20 cellular contexts compared by ENCODE assay signal in the genomic region with DNA sequence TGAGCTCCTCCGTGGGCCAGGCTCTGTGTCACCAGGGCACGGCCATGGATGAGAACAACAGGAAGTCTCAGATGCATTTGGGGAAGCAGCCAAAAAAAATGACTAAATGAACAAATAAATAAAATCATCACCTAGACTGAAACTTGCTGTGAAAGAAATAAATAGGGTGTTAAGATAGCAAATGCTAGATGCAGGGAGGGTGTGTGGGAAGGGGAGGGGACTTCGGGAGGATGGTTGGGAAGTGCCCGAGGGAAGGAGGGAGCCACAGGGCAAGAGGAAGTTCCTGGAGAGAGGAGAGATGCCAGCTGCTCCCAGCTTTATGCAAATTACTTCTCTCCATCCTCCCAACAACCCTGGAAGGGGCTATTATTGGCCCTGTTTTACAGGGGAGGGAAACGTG.
DNase-seq lines count a peak whose midpoint lies in the region; ATAC-seq, FAIRE-seq and TF ChIP-seq lines count a peak whose summit lies in the region.
"Had no signal": no experiment of that assay in that cellular context is flagged by ENCODE, and none has a peak within 500 bp of the region (broad histone marks: within the 10 kb centered on the region; RNA-seq: fewer than 3 reads in every experiment).

No MANE protein-coding gene starts in this region.

- DNase-seq in DMS153 (lab: John Stamatoyannopoulos, UW) (peak; percentile 98), NCI-H1092 treated with DMSO at 0.1 percent for 48 hours (lab: John Stamatoyannopoulos, UW) (peak; percentile 54), NCI-H345 (lab: John Stamatoyannopoulos, UW) (peak; percentile 78), H1 (ENCODE audit: low read depth in 1 of 2, low spot score in 2 of 2) (no peak), uterus (no peak), inferior parietal cortex (ENCODE audit: extremely low spot score) (no peak), chondrocyte (ENCODE audit: low spot score) (no peak)
- DNase-seq: activated CD4-positive, alpha-beta T cell treated with anti-CD3 and anti-CD28 coated beads, Interleukin-2, amount 10 ng/mL, durations not matched to agents 7 days and 5 days; activated naive CD8-positive, alpha-beta T cell treated with anti-CD3 and anti-CD28 coated beads, Interleukin-2, amount 10 ng/mL, durations not matched to agents 7 days and 5 days; activated T-cell treated with anti-CD3 and anti-CD28 coated beads, Interleukin-2, amount 50 U/mL, for 24 hours; Caco-2; endodermal cell; foreskin fibroblast; KBM-7; NCI-H1930; stimulated activated CD4-positive, alpha-beta T cell treated with anti-CD3 and anti-CD28 coated beads, Interleukin-15, amount 100 ng/mL, for 24 hours; stimulated activated naive CD8-positive, alpha-beta T cell treated with anti-CD3 and anti-CD28 coated beads, Interleukin-15, amount 100 ng/mL, for 72 hours; upper lobe of right lung had no signal

- H3K4me3 Mint-ChIP-seq in chondrocyte (ENCODE audit: unreplicated experiment), result no peak overlapping the region
- H3K4me3 Mint-ChIP-seq: activated CD4-positive, alpha-beta T cell treated with anti-CD3 and anti-CD28 coated beads, Interleukin-2, amount 10 ng/mL, durations not matched to agents 7 days and 5 days; activated naive CD8-positive, alpha-beta T cell treated with anti-CD3 and anti-CD28 coated beads, Interleukin-2, amount 10 ng/mL, durations not matched to agents 7 days and 5 days; activated T-cell treated with anti-CD3 and anti-CD28 coated beads, Interleukin-2, amount 50 U/mL, for 24 hours; endodermal cell; nephron; stimulated activated naive CD8-positive, alpha-beta T cell treated with anti-CD3 and anti-CD28 coated beads, Interleukin-15, amount 100 ng/mL, for 72 hours had no signal

- no peaks in the 10 kb centered on the region for H4K20me1 ChIP-seq in H1 (replicated peaks in 1 of 2; ENCODE audit: control insufficient read depth in 1 of 2, insufficient read depth in 2 of 2, low read length in 2 of 2)

- H3K4me3 ChIP-seq in H1 (ENCODE audit: extremely low read depth in 1 of 4, insufficient read depth in 2 of 4, low read depth in 3 of 4, low read length in 4 of 4), result no peak overlapping the region
- no peak overlapping the region for H3K4me3 ChIP-seq in uterus
- H3K4me3 ChIP-seq: upper lobe of right lung had no signal

- H4K8ac ChIP-seq in H1 (ENCODE audit: extremely low read depth, insufficient read depth, low read length), result no peak overlapping the region

- no peak overlapping the region for H3K14ac ChIP-seq in H1 (ENCODE audit: insufficient read length)

- TF ChIP-seq CTCF in H1 (IDR thresholded peaks at IDR 0.05; ENCODE audit: control extremely low read depth in 1 of 3, insufficient read depth in 1 of 3, low read depth in 1 of 3, low read length in 3 of 3) (no peak), uterus (IDR thresholded peaks at IDR 0.05) (no peak), chondrocyte (IDR thresholded peaks at IDR 0.05) (no peak)

- H2AK5ac ChIP-seq in H1 (ENCODE audit: low read depth, low read length), result no peak overlapping the region

- H3K27ac ChIP-seq in H1 (ENCODE audit: low read depth, low read length) (no peak overlapping the region), uterus (no peak overlapping the region)
- H3K27ac ChIP-seq: upper lobe of right lung had no signal

- CTCF ChIA-PET in H1 (lab: Charles Lee; ENCODE audit: partially characterized antibody), result interaction anchor here (0.6 to 1.3 kb wide), 4 partner anchors 21 to 673 kb away, joined by 3 to 4 read pairs (median 3); no protein-coding TSS in a partner anchor

- ATAC-seq in GM21576 (IDR thresholded peaks at IDR 0.05; ENCODE audit: unreplicated experiment), result no peak
- ATAC-seq: stimulated activated naive CD8-positive, alpha-beta T cell treated with anti-CD3 and anti-CD28 coated beads, Interleukin-15, amount 100 ng/mL, for 72 hours; upper lobe of right lung had no signal

- no peak overlapping the region for H3K4me2 ChIP-seq in H1 (ENCODE audit: insufficient read depth in 1 of 2, low read depth in 2 of 2, low read length in 2 of 2)

- no peak overlapping the region for H3K4ac ChIP-seq in H1 (replicated peaks; ENCODE audit: insufficient read length, low read depth, low read length)

- H3K27me3 ChIP-seq in H1 (replicated peaks in 1 of 4; ENCODE audit: control insufficient read depth in 3 of 4, extremely low read depth in 1 of 4, insufficient read depth in 3 of 4, low read length in 3 of 4), result no peaks in the 10 kb centered on the region; a peak in 1 of 7 replicates
- no peaks in the 10 kb centered on the region for H3K27me3 ChIP-seq in uterus

- no peaks in the 10 kb centered on the region; the same call in 1 of the 2 replicates for H3K23me2 ChIP-seq in H1 (ENCODE audit: low read depth, low read length)

- H2BK5ac ChIP-seq in H1 (ENCODE audit: low read depth, low read length), result peak overlapping the region; percentile 75; the same call in 1 of the 2 replicates

- H2AFZ ChIP-seq in H1 (ENCODE audit: low read length), result no peak overlapping the region

- no peak overlapping the region for H3K9ac ChIP-seq in H1 (replicated peaks in 1 of 4; ENCODE audit: extremely low read depth in 1 of 4, low read depth in 3 of 4, low read length in 3 of 4)

- peak overlapping the region; percentile 61; the same call in 1 of the 2 replicates for H2BK12ac ChIP-seq in H1 (ENCODE audit: low read depth, low read length)

- H2BK15ac ChIP-seq in H1 (ENCODE audit: low read length), result 0 out of 2 replicates have a peak overlapping the region, but pooled peaks have one; percentile 67

- TF ChIP-seq POLR2A in H1 (IDR thresholded peaks at IDR 0.05; ENCODE audit: control extremely low read depth in 1 of 2, low read depth in 2 of 2, low read length in 2 of 2) (no peak), uterus (IDR thresholded peaks at IDR 0.05) (no peak)

- FAIRE-seq in H1 (lab: Jason Lieb, UNC), result no peak

- no peak overlapping the region for H3K23ac ChIP-seq in H1 (ENCODE audit: insufficient read length)

- H3K9me3 Mint-ChIP-seq in chondrocyte (ENCODE audit: low read depth), result no peaks in the 10 kb centered on the region
- H3K9me3 Mint-ChIP-seq: activated CD4-positive, alpha-beta T cell treated with anti-CD3 and anti-CD28 coated beads, Interleukin-2, amount 10 ng/mL, durations not matched to agents 7 days and 5 days; activated naive CD8-positive, alpha-beta T cell treated with anti-CD3 and anti-CD28 coated beads, Interleukin-2, amount 10 ng/mL, durations not matched to agents 7 days and 5 days; activated T-cell treated with anti-CD3 and anti-CD28 coated beads, Interleukin-2, amount 50 U/mL, for 24 hours; endodermal cell; nephron; stimulated activated naive CD8-positive, alpha-beta T cell treated with anti-CD3 and anti-CD28 coated beads, Interleukin-15, amount 100 ng/mL, for 72 hours had no signal

- TF ChIP-seq RAD21 in H1 (IDR thresholded peaks at IDR 0.05 in 1 of 2, conservative IDR thresholded peaks at IDR 0.05 in 1 of 2; ENCODE audit: low read depth in 2 of 2, low read length in 2 of 2), result no peak

- intact Hi-C loops in uterus (cut with DNase I; ENCODE audit: low total_unique reads), result no loop called here

- H3K79me2 ChIP-seq in H1 (ENCODE audit: control insufficient read depth in 1 of 2, insufficient read depth in 2 of 2, low read length in 2 of 2), result no peaks in the 10 kb centered on the region

- H3K27me3 Mint-ChIP-seq in chondrocyte (ENCODE audit: low read depth), result peaks cover 15% of the 10 kb centered on the region
- H3K27me3 Mint-ChIP-seq: activated CD4-positive, alpha-beta T cell treated with anti-CD3 and anti-CD28 coated beads, Interleukin-2, amount 10 ng/mL, durations not matched to agents 7 days and 5 days had no signal

- peak overlapping the region; percentile 65; the same call in 1 of the 2 replicates for H2BK20ac ChIP-seq in H1 (ENCODE audit: low read length)

- H3K9me3 ChIP-seq in H1 (ENCODE audit: insufficient read depth in 2 of 2, low read depth in 1 of 2, low read length in 1 of 2), result no peaks in the 10 kb centered on the region
- no peaks in the 10 kb centered on the region for H3K9me3 ChIP-seq in uterus
- H3K9me3 ChIP-seq: Caco-2, upper lobe of right lung had no signal

- H4K91ac ChIP-seq in H1 (replicated peaks; ENCODE audit: insufficient read length, low read length), result peak overlapping the region; percentile 72

- H3K18ac ChIP-seq in H1 (ENCODE audit: extremely low read depth, low read length), result 0 out of 2 replicates have a peak overlapping the region, but pooled peaks have one; percentile 40

- no peak overlapping the region for H3K27ac Mint-ChIP-seq in chondrocyte (ENCODE audit: unreplicated experiment)
- H3K27ac Mint-ChIP-seq: activated CD4-positive, alpha-beta T cell treated with anti-CD3 and anti-CD28 coated beads, Interleukin-2, amount 10 ng/mL, durations not matched to agents 7 days and 5 days; activated naive CD8-positive, alpha-beta T cell treated with anti-CD3 and anti-CD28 coated beads, Interleukin-2, amount 10 ng/mL, durations not matched to agents 7 days and 5 days; activated T-cell treated with anti-CD3 and anti-CD28 coated beads, Interleukin-2, amount 50 U/mL, for 24 hours; endodermal cell; nephron had no signal

- no peak overlapping the region for H2BK120ac ChIP-seq in H1 (replicated peaks; ENCODE audit: low read depth, low read length)

- H3K79me1 ChIP-seq in H1 (ENCODE audit: low read depth, low read length), result no peaks in the 10 kb centered on the region

- H3K4me1 Mint-ChIP-seq in chondrocyte (ENCODE audit: low read depth), result no peaks in the 10 kb centered on the region
- H3K4me1 Mint-ChIP-seq: activated CD4-positive, alpha-beta T cell treated with anti-CD3 and anti-CD28 coated beads, Interleukin-2, amount 10 ng/mL, durations not matched to agents 7 days and 5 days; activated naive CD8-positive, alpha-beta T cell treated with anti-CD3 and anti-CD28 coated beads, Interleukin-2, amount 10 ng/mL, durations not matched to agents 7 days and 5 days; stimulated activated naive CD8-positive, alpha-beta T cell treated with anti-CD3 and anti-CD28 coated beads, Interleukin-15, amount 100 ng/mL, for 72 hours had no signal

- WGBS in H1 (ENCODE audit: extremely low coverage in 1 of 2, insufficient coverage in 1 of 2, insufficient read length in 1 of 2, insufficient replicate concordance in 2 of 2, low coverage in 1 of 2, low lambda C conversion rate in 2 of 2, missing lambda C conversion rate in 1 of 2), 2 experiments, result 67% methylated on average over 5 of the region's 5 CpGs; no CpG with 5 or more reads in 1 of the 2 experiments

- TF ChIP-seq EP300 in H1 (IDR thresholded peaks at IDR 0.05; ENCODE audit: borderline replicate concordance in 1 of 2, low read depth in 2 of 2, low read length in 2 of 2), result no peak

- no peak overlapping the region for H4K5ac ChIP-seq in H1 (ENCODE audit: insufficient read length, low read depth, low read length)

- H3K4me1 ChIP-seq in H1 (replicated peaks in 1 of 4; ENCODE audit: control insufficient read depth in 3 of 4, insufficient read depth in 4 of 4, low read length in 3 of 4), result peaks cover 0 to 11% (median 10%) of the 10 kb centered on the region in 4 experiments; a peak in 6 of 7 replicates
- H3K4me1 ChIP-seq in uterus, result no peaks in the 10 kb centered on the region
- H3K4me1 ChIP-seq: Caco-2, upper lobe of right lung had no signal

- POLR2A ChIA-PET in H1 (lab: Charles Lee; ENCODE audit: partially characterized antibody), result interaction anchor here (1.4 kb wide), 1 partner anchor 149 kb away, joined by 3 read pairs; no protein-coding TSS in a partner anchor

- H3K36me3 Mint-ChIP-seq in chondrocyte (ENCODE audit: low read depth), result no peaks in the 10 kb centered on the region
- H3K36me3 Mint-ChIP-seq: activated naive CD8-positive, alpha-beta T cell treated with anti-CD3 and anti-CD28 coated beads, Interleukin-2, amount 10 ng/mL, durations not matched to agents 7 days and 5 days had no signal

- no peak overlapping the region for H3K56ac ChIP-seq in H1 (replicated peaks; ENCODE audit: insufficient read length, low read depth, low read length)

- H3K36me3 ChIP-seq in H1 (ENCODE audit: control insufficient read depth in 2 of 4, insufficient read depth in 4 of 4, low read length in 3 of 4) (no peaks in the 10 kb centered on the region), uterus (no peaks in the 10 kb centered on the region)
- H3K36me3 ChIP-seq: upper lobe of right lung had no signal

Comparison
In these comparisons a context has a peak if more than half of its experiments do, and no peak if none do; other contexts are left out.
1. DNase-seq: peak in DMS153 (single experiment), NCI-H1092 treated with DMSO at 0.1 percent for 48 hours (single experiment) and NCI-H345 (single experiment); none in H1 (0 of 2), uterus (0 of 2), inferior parietal cortex (single experiment) and chondrocyte (single experiment).